In the genomic region with DNA sequence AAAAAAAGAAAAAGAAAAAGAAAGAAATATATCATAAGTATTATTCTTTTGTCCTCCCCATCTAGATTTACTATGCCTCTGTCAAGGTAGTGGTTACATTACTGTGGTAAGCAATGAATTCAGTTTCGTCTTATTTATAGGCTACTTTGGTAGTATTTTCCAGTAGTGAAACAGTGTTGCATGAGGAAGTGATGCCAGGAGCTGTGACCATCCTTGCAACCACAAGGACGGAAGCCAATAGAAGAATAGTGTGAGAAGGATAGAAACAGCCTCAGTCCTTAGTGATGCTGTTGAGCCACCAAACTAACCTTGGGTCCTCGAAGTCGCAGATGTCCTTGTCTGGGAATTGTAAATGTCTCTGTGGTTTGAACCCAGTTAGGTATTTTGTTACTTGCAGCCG, we compare ENCODE assay signal across 9 cellular contexts.
DNase-seq lines count a peak whose midpoint lies in the region; ATAC-seq and TF ChIP-seq lines count a peak whose summit lies in the region.
"Had no signal": no experiment of that assay in that cellular context is flagged by ENCODE, and none has a peak within 500 bp of the region (broad histone marks: within the 10 kb centered on the region; RNA-seq: fewer than 3 reads in every experiment).

No MANE protein-coding gene starts in this region.

- peak; percentile 63 for ATAC-seq in GM18511 (IDR thresholded peaks at IDR 0.05; ENCODE audit: unreplicated experiment)
- peak; percentile 68 for ATAC-seq in GM21723 (IDR thresholded peaks at IDR 0.05; ENCODE audit: unreplicated experiment)
- ATAC-seq in HG03571 (IDR thresholded peaks at IDR 0.05; ENCODE audit: unreplicated experiment), result peak; percentile 61
- peak; percentile 11 for ATAC-seq in effector memory CD8-positive, alpha-beta T cell (replicated peaks)

- peaks cover 14% of the 10 kb centered on the region for H3K36me3 Mint-ChIP-seq in effector memory CD8-positive, alpha-beta T cell (ENCODE audit: insufficient read depth)
- H3K36me3 Mint-ChIP-seq in glutamatergic neuron (ENCODE audit: unreplicated experiment), result no peaks in the 10 kb centered on the region

- no peak for TF ChIP-seq CTCF in glutamatergic neuron (IDR thresholded peaks at IDR 0.05; ENCODE audit: partially characterized antibody, unreplicated experiment)

- H3K4me3 Mint-ChIP-seq in effector memory CD8-positive, alpha-beta T cell, result peak overlapping the region; percentile 56 to 71
- H3K4me3 Mint-ChIP-seq in glutamatergic neuron (ENCODE audit: unreplicated experiment), result no peak overlapping the region

- no peak for DNase-seq in effector memory CD8-positive, alpha-beta T cell
- DNase-seq in stimulated activated CD4-positive, alpha-beta T cell treated with anti-CD3 and anti-CD28 coated beads, Interleukin-1b, Interleukin-23, amount 100 ng/mL, for 48 hours, result no peak
- DNase-seq in NCI-H1417 treated with DMSO at 0.1 percent for 48 hours (lab: John Stamatoyannopoulos, UW) (no peak), HCEC 1CT (no peak), glutamatergic neuron (no peak)
- DNase-seq: brain microvascular endothelial cell had no signal

- no peaks in the 10 kb centered on the region for H3K27me3 Mint-ChIP-seq in effector memory CD8-positive, alpha-beta T cell
- no peaks in the 10 kb centered on the region for H3K27me3 Mint-ChIP-seq in glutamatergic neuron (ENCODE audit: unreplicated experiment)

- H3K9me3 Mint-ChIP-seq in effector memory CD8-positive, alpha-beta T cell, result no peaks in the 10 kb centered on the region
- no peaks in the 10 kb centered on the region for H3K9me3 Mint-ChIP-seq in glutamatergic neuron (ENCODE audit: unreplicated experiment)

- peak overlapping the region; percentile 89 to 95 for H3K27ac Mint-ChIP-seq in effector memory CD8-positive, alpha-beta T cell
- no peak overlapping the region for H3K27ac Mint-ChIP-seq in glutamatergic neuron (ENCODE audit: unreplicated experiment)

- H3K4me1 Mint-ChIP-seq in effector memory CD8-positive, alpha-beta T cell (ENCODE audit: low read depth in 2 of 2), result peaks cover 28 to 66% of the 10 kb centered on the region in 2 donors
- H3K4me1 Mint-ChIP-seq in glutamatergic neuron (ENCODE audit: low read depth, unreplicated experiment), result no peaks in the 10 kb centered on the region

Comparison
In these comparisons a context has a peak if more than half of its experiments do, and no peak if none do; other contexts are left out.
1. ATAC-seq: peak in every context shown above with its lines; median percentile 68 in GM21723; 63 in GM18511; 61 in HG03571; 11 in effector memory CD8-positive, alpha-beta T cell.